Comparison of ENCODE assay signal across 22 cellular contexts in the genomic region with DNA sequence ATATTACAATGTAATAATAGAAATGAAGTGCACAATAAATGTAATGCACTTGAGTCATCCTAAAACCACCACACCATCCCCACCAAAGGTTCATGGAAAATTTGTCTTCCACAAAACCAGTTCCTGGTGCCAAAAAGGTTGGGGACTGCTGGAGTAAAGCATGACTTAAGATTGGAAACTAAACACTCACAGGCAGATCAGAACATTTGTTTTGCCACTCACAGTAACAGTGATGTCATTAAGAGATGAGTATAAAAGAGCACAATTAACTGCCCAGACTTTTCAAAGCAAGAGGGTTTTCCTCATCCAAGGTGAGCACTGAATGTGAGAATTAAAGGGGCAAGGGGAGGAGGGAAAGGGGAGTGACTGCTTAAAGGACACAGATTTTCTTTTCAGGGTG. TPM values are rescaled to one million over a fixed set of nuclear protein-coding genes. Genes with fewer than 3 reads are reported as not detected.
DNase-seq lines count a peak whose midpoint lies in the region; ATAC-seq and TF ChIP-seq lines count a peak whose summit lies in the region.
"Had no signal": no experiment of that assay in that cellular context is flagged by ENCODE, and none has a peak within 500 bp of the region (broad histone marks: within the 10 kb centered on the region; RNA-seq: fewer than 3 reads in every experiment).

No MANE protein-coding gene starts in this region.

- CTCF ChIA-PET in HEK293 (lab: Yijun Ruan, JAX) = interaction anchor here (0.8 to 2.4 kb wide), 3 partner anchors 52 to 187 kb away, joined by 3 to 12 read pairs (median 5); no protein-coding TSS in a partner anchor

- H3K4me3 ChIP-seq in HEK293 (ENCODE audit: low read depth, low read length) (no peak overlapping the region), SJSA1 (no peak overlapping the region), fibroblast of lung (replicated peaks in 1 of 4; ENCODE audit: control extremely low read depth in 1 of 4, insufficient read depth in 1 of 4, low read depth in 3 of 4, low read length in 4 of 4) (no peak overlapping the region), skeletal muscle tissue (ENCODE audit: low read length in 3 of 3) (no peak overlapping the region)
- H3K4me3 ChIP-seq: ascending aorta, left ventricle myocardium inferior, testis had no signal

- no peak overlapping the region for H3K27ac ChIP-seq in HEK293 (ENCODE audit: extremely low read depth, low read depth, low read length)
- H3K27ac ChIP-seq in SJSA1 = peak overlapping the region; percentile 98
- peak overlapping the region; percentile 22 for H3K27ac ChIP-seq in fibroblast of lung (ENCODE audit: insufficient read depth, low read length)
- peak overlapping the region; percentile 36 for H3K27ac ChIP-seq in skeletal muscle tissue (ENCODE audit: low read depth, low read length)
- H3K27ac ChIP-seq: left ventricle myocardium inferior, testis had no signal

- H3K27me3 ChIP-seq in SJSA1 (replicated peaks) (no peaks in the 10 kb centered on the region), fibroblast of lung (ENCODE audit: control insufficient read depth, insufficient read depth, low read length) (no peaks in the 10 kb centered on the region), skeletal muscle tissue (ENCODE audit: control insufficient read depth in 3 of 3, insufficient read depth in 3 of 3, low read length in 3 of 3) (no peaks in the 10 kb centered on the region)
- H3K27me3 ChIP-seq: ascending aorta, testis had no signal

- no peak overlapping the region for H2AFZ ChIP-seq in fibroblast of lung (ENCODE audit: low read length)

- no peaks in the 10 kb centered on the region for H3K79me2 ChIP-seq in fibroblast of lung (ENCODE audit: control insufficient read depth, insufficient read depth, low read length)

- H3K4me1 ChIP-seq in HEK293 (ENCODE audit: control insufficient read depth, insufficient read depth, low read length) (no peaks in the 10 kb centered on the region), SJSA1 (replicated peaks) (peaks cover 59% of the 10 kb centered on the region), fibroblast of lung (ENCODE audit: control insufficient read depth, extremely low read depth, insufficient read depth, low read length) (peaks cover 11% of the 10 kb centered on the region), skeletal muscle tissue (ENCODE audit: control insufficient read depth in 3 of 3, insufficient read depth in 3 of 3, low read length in 3 of 3) (peaks cover 0 to 9% (median 3%) of the 10 kb centered on the region in 3 donors)
- H3K4me1 ChIP-seq: ascending aorta, testis had no signal

- POLR2A ChIA-PET in HEK293 (lab: Yijun Ruan, JAX) = no interaction called here

- ATAC-seq in GM18858 (IDR thresholded peaks at IDR 0.05; ENCODE audit: unreplicated experiment) = no peak
- ATAC-seq: activated CD8-positive, alpha-beta memory T cell treated with anti-CD3 and anti-CD28 coated beads, Interleukin-2, amount 10 ng/mL, durations not matched to agents 7 days and 5 days; naive thymus-derived CD8-positive, alpha-beta T cell; stimulated activated naive B cell treated with anti-CD40 and anti-IgM and Interleukin-4, amounts not matched to agents 10 μg/mL and 1 μg/mL and 100 μg/mL, for 72 hours had no signal

- no peak overlapping the region for H3K9ac ChIP-seq in fibroblast of lung (ENCODE audit: insufficient read depth, low read length)
- no peak overlapping the region for H3K9ac ChIP-seq in skeletal muscle tissue (ENCODE audit: low read depth in 1 of 3, low read length in 3 of 3)

- no peaks in the 10 kb centered on the region for H4K20me1 ChIP-seq in fibroblast of lung (ENCODE audit: control insufficient read depth, extremely low read depth, insufficient read depth, low read length)

- peak in 1 of 2 experiments; percentile 51 for DNase-seq in SJSA1 (ENCODE audit: low read depth in 1 of 2, low spot score in 2 of 2)
- peak in 1 of 2 donors; percentile 72 for DNase-seq in fibroblast of lung (ENCODE audit: low read depth in 2 of 2)
- DNase-seq in superior temporal gyrus (ENCODE audit: extremely low spot score) = no peak
- DNase-seq in NCI-H1417 treated with DMSO at 0.1 percent for 48 hours (lab: John Stamatoyannopoulos, UW) = no peak
- DNase-seq: activated CD4-positive, alpha-beta T cell treated with anti-CD3 and anti-CD28 coated beads, Interleukin-2, amount 10 ng/mL, durations not matched to agents 7 days and 5 days; activated CD8-positive, alpha-beta memory T cell treated with anti-CD3 and anti-CD28 coated beads, Interleukin-2, amount 10 ng/mL, durations not matched to agents 7 days and 5 days; CD4-positive, alpha-beta memory T cell; hippocampal formation; KG1; left ventricle myocardium inferior; MV-4-11; naive thymus-derived CD8-positive, alpha-beta T cell; NCI-H1694 treated with DMSO at 0.1 percent for 48 hours; NCI-H69; occipital lobe; stimulated activated CD4-positive, alpha-beta T cell treated with anti-CD3 and anti-CD28 coated beads, Interleukin-4, amount 100 ng/mL, for 1 hour; stimulated activated naive B cell treated with anti-CD40 and anti-IgM and Interleukin-4, amounts not matched to agents 10 μg/mL and 1 μg/mL and 100 μg/mL, for 72 hours; testis had no signal

- H3K9me3 ChIP-seq in HEK293 (ENCODE audit: control insufficient read depth, insufficient read depth, low read depth, low read length) = no peaks in the 10 kb centered on the region
- H3K9me3 ChIP-seq in SJSA1 (replicated peaks) = no peaks in the 10 kb centered on the region
- no peaks in the 10 kb centered on the region for H3K9me3 ChIP-seq in fibroblast of lung (ENCODE audit: control insufficient read depth, insufficient read depth, low read depth, low read length)
- no peaks in the 10 kb centered on the region for H3K9me3 ChIP-seq in skeletal muscle tissue (ENCODE audit: control insufficient read depth in 3 of 3, low read length in 3 of 3)
- H3K9me3 ChIP-seq: ascending aorta, left ventricle myocardium inferior, testis had no signal

- H3K36me3 ChIP-seq in HEK293 (ENCODE audit: control insufficient read depth in 2 of 2, insufficient read depth in 1 of 2, low read length in 2 of 2) (peaks cover 3 to 42% of the 10 kb centered on the region in 2 experiments), SJSA1 (peaks cover 41% of the 10 kb centered on the region), fibroblast of lung (ENCODE audit: control insufficient read depth, insufficient read depth, low read length) (peaks cover 2% of the 10 kb centered on the region), skeletal muscle tissue (ENCODE audit: control insufficient read depth in 3 of 3, insufficient read depth in 3 of 3, low read length in 3 of 3) (peaks cover 6 to 10% (median 7%) of the 10 kb centered on the region in 3 donors)

- H3K4me2 ChIP-seq in fibroblast of lung (ENCODE audit: extremely low read depth, insufficient read depth, low read length) = no peak overlapping the region

- no peak for TF ChIP-seq CTCF in HEK293 (tag by site-specific recombination; IDR thresholded peaks at IDR 0.05)
- TF ChIP-seq CTCF in fibroblast of lung (conservative IDR thresholded peaks at IDR 0.05 in 1 of 2, IDR thresholded peaks at IDR 0.05 in 1 of 2; ENCODE audit: low read depth in 1 of 2, low read length in 2 of 2) = no peak

TF ChIP-seq in HEK293, 187 proteins besides CTCF, POLR2A, EP300 and RAD21 (continues in another document):
- TF ChIP-seq ZNF600 (tag by site-specific recombination; IDR thresholded peaks at IDR 0.05) (0 out of 2 replicates have a peak, but pooled peaks have one; percentile 72), ZNF214 (tag by site-specific recombination; IDR thresholded peaks at IDR 0.05; ENCODE audit: borderline replicate concordance) (no peak), ZNF629 (tag by site-specific recombination; IDR thresholded peaks at IDR 0.05) (peak; percentile 75), ZNF623 (tag by site-specific recombination; IDR thresholded peaks at IDR 0.05) (no peak)
- TF ChIP-seq, protein P1, sequence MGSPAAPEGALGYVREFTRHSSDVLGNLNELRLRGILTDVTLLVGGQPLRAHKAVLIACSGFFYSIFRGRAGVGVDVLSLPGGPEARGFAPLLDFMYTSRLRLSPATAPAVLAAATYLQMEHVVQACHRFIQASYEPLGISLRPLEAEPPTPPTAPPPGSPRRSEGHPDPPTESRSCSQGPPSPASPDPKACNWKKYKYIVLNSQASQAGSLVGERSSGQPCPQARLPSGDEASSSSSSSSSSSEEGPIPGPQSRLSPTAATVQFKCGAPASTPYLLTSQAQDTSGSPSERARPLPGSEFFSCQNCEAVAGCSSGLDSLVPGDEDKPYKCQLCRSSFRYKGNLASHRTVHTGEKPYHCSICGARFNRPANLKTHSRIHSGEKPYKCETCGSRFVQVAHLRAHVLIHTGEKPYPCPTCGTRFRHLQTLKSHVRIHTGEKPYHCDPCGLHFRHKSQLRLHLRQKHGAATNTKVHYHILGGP (tag by site-specific recombination; IDR thresholded peaks at IDR 0.05) = no peak
- TF ChIP-seq, protein P2, sequence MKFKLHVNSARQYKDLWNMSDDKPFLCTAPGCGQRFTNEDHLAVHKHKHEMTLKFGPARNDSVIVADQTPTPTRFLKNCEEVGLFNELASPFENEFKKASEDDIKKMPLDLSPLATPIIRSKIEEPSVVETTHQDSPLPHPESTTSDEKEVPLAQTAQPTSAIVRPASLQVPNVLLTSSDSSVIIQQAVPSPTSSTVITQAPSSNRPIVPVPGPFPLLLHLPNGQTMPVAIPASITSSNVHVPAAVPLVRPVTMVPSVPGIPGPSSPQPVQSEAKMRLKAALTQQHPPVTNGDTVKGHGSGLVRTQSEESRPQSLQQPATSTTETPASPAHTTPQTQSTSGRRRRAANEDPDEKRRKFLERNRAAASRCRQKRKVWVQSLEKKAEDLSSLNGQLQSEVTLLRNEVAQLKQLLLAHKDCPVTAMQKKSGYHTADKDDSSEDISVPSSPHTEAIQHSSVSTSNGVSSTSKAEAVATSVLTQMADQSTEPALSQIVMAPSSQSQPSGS (tag by site-specific recombination; IDR thresholded peaks at IDR 0.05; ENCODE audit: low read depth) = peak; percentile 83
- TF ChIP-seq, protein P3, sequence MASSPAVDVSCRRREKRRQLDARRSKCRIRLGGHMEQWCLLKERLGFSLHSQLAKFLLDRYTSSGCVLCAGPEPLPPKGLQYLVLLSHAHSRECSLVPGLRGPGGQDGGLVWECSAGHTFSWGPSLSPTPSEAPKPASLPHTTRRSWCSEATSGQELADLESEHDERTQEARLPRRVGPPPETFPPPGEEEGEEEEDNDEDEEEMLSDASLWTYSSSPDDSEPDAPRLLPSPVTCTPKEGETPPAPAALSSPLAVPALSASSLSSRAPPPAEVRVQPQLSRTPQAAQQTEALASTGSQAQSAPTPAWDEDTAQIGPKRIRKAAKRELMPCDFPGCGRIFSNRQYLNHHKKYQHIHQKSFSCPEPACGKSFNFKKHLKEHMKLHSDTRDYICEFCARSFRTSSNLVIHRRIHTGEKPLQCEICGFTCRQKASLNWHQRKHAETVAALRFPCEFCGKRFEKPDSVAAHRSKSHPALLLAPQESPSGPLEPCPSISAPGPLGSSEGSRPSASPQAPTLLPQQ (tag by site-specific recombination; IDR thresholded peaks at IDR 0.05) = peak; percentile 71

RNA-seq across cellular contexts. Expression of a gene that starts 35.6 kb away (rescaled TPM):
- total RNA-seq in SJSA1 (2014; rRNA removed; shearing (Covaris generic)) = 22.1 and 27.5 TPM in 2 replicates
- 19.0 and 20.5 TPM in 2 replicates for total RNA-seq in fibroblast of lung
- 18.4 and 30.7 TPM in 2 replicates for polyA plus RNA-seq in fibroblast of lung
- polyA plus RNA-seq in fibroblast of lung (2012) = 23.0 and 40.2 TPM in 2 replicates
- polyA minus RNA-seq in fibroblast of lung (ENCODE audit: low replicate concordance) = 22.0 and 25.2 TPM in 2 replicates
- 6.3 TPM for total RNA-seq in skeletal muscle tissue
